ENCODE assay signal across 23 cellular contexts in the genomic region with DNA sequence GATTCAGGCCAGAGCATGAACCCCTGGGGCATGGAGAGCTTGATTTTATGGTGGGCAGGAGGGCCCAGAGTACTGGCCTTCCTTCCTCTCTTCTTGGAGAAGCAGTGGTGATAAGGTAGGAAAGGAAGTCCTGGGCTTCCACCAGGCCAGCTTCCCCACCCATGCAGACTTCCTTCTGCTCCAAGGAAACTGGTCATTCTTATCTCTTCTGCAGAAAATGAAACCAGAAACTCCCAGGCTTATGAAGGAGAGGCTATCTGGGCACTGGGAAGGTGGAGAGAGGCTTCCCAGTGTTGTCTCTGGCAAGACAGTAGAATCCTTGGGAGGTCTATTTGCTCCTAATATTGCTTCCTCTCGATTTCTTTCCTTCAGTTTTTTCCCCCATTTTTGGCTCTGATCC.
A peak's percentile ranks its signal among the peaks of the same experiment; 100 is the strongest.
DNase-seq lines count a peak whose midpoint lies in the region; ATAC-seq and TF ChIP-seq lines count a peak whose summit lies in the region.
"Had no signal": no experiment of that assay in that cellular context is flagged by ENCODE, and none has a peak within 500 bp of the region (broad histone marks: within the 10 kb centered on the region; RNA-seq: fewer than 3 reads in every experiment).

No MANE protein-coding gene starts in this region.

- H3K27ac ChIP-seq in right cardiac atrium (ENCODE audit: low read length) (no peak overlapping the region), dorsolateral prefrontal cortex (peak overlapping the region in 58 of 59 donors; percentile 6 to 91 (median 81))

- intact Hi-C loops in right cardiac atrium (cut with DNase I) (loop anchor here in 1 of 4 donors (10.0 kb wide), 1 partner anchor 47 kb away; no protein-coding TSS in a partner anchor), cardiac septum (cut with DNase I) (no loop called here), dorsolateral prefrontal cortex (cut with DNase I) (no loop called here)

- ATAC-seq in right cardiac atrium, result peak; percentile 77 to 93
- ATAC-seq: activated CD8-positive, alpha-beta memory T cell treated with anti-CD3 and anti-CD28 coated beads, Interleukin-2, amount 10 ng/mL, durations not matched to agents 7 days and 5 days had no signal

- H3K4me1 ChIP-seq in right cardiac atrium (ENCODE audit: control insufficient read depth, insufficient read depth, low read length), result peaks cover 14% of the 10 kb centered on the region

- no peaks in the 10 kb centered on the region for H3K27me3 ChIP-seq in right cardiac atrium (ENCODE audit: control insufficient read depth, insufficient read depth)
- no peaks in the 10 kb centered on the region for H3K27me3 ChIP-seq in dorsolateral prefrontal cortex

- peak overlapping the region; percentile 50 for H3K27ac Mint-ChIP-seq in osteocyte (ENCODE audit: unreplicated experiment)
- H3K27ac Mint-ChIP-seq: activated CD8-positive, alpha-beta memory T cell treated with anti-CD3 and anti-CD28 coated beads, Interleukin-2, amount 10 ng/mL, durations not matched to agents 7 days and 5 days; activated naive CD8-positive, alpha-beta T cell; activated T-helper 1 cell treated with anti-CD3 and anti-CD28 coated beads, Interleukin-12 subunit alpha, Interleukin-12 subunit beta, Interleukin-2, Interleukin-4 antibody, amounts not matched to agents 30 ng/mL and 10 ng/mL and 1 ng/mL, durations not matched to agents 14 hours and 24 hours and 36 hours; H9; stimulated activated naive CD8-positive, alpha-beta T cell treated with anti-CD3 and anti-CD28 coated beads, Interleukin-15, Interleukin-2, amounts not matched to agents 100 ng/mL and 50 ng/mL, for 24 hours had no signal

- no peaks in the 10 kb centered on the region for H3K27me3 Mint-ChIP-seq in osteocyte (ENCODE audit: unreplicated experiment)
- H3K27me3 Mint-ChIP-seq: activated naive CD8-positive, alpha-beta T cell; stimulated activated naive CD8-positive, alpha-beta T cell treated with anti-CD3 and anti-CD28 coated beads, Interleukin-15, Interleukin-2, amounts not matched to agents 100 ng/mL and 50 ng/mL, for 24 hours had no signal

- H3K9me3 Mint-ChIP-seq in osteocyte (ENCODE audit: unreplicated experiment), result peaks cover 13% of the 10 kb centered on the region
- H3K9me3 Mint-ChIP-seq: H9; stimulated activated naive CD8-positive, alpha-beta T cell treated with anti-CD3 and anti-CD28 coated beads, Interleukin-15, Interleukin-2, amounts not matched to agents 100 ng/mL and 50 ng/mL, for 24 hours had no signal

- DNase-seq in right cardiac atrium (no peak), cardiac septum (ENCODE audit: low spot score) (no peak), dorsolateral prefrontal cortex (no peak), osteocyte (ENCODE audit: extremely low spot score, unreplicated experiment) (no peak), NCI-H1092 treated with DMSO at 0.1 percent for 48 hours (lab: John Stamatoyannopoulos, UW) (no peak), NCI-H526 (lab: John Stamatoyannopoulos, UW) (no peak), activated gamma-delta T cell (lab: John Stamatoyannopoulos, UW) (no peak)
- no peak for DNase-seq in stimulated activated naive CD4-positive, alpha-beta T cell (lab: John Stamatoyannopoulos, UW)
- DNase-seq: activated CD4-positive, alpha-beta T cell treated with anti-CD3 and anti-CD28 coated beads for 48 hours; activated CD8-positive, alpha-beta memory T cell treated with anti-CD3 and anti-CD28 coated beads, Interleukin-2, amount 10 ng/mL, durations not matched to agents 7 days and 5 days; C1 segment of cervical spinal cord; H9; hippocampal formation; Kasumi-1; midbrain; NCI-H1105 treated with DMSO at 0.1 percent for 48 hours; NCI-H526 treated with DMSO at 0.1 percent for 48 hours; SHP77; stimulated activated CD4-positive, alpha-beta T cell treated with anti-CD3 and anti-CD28 coated beads, Interleukin-2, amount 100 ng/mL, for 48 hours had no signal

- TF ChIP-seq CTCF in dorsolateral prefrontal cortex (IDR thresholded peaks at IDR 0.05 in 54 of 56, conservative IDR thresholded peaks at IDR 0.05 in 2 of 56; ENCODE audit: low read depth in 1 of 56, partially characterized antibody in 56 of 56) (no peak), osteocyte (IDR thresholded peaks at IDR 0.05) (no peak)

- 17% methylated on average over 1 of the region's 1 CpG for WGBS in right cardiac atrium

- peaks cover 15% of the 10 kb centered on the region for H3K4me1 Mint-ChIP-seq in osteocyte (ENCODE audit: unreplicated experiment)
- H3K4me1 Mint-ChIP-seq: activated CD8-positive, alpha-beta memory T cell treated with anti-CD3 and anti-CD28 coated beads, Interleukin-2, amount 10 ng/mL, durations not matched to agents 7 days and 5 days had no signal

- no peaks in the 10 kb centered on the region for H3K9me3 ChIP-seq in right cardiac atrium (ENCODE audit: control insufficient read depth, low read length)

- H3K36me3 Mint-ChIP-seq in osteocyte (ENCODE audit: unreplicated experiment), result no peaks in the 10 kb centered on the region
- H3K36me3 Mint-ChIP-seq: activated CD8-positive, alpha-beta memory T cell treated with anti-CD3 and anti-CD28 coated beads, Interleukin-2, amount 10 ng/mL, durations not matched to agents 7 days and 5 days had no signal

- no peak overlapping the region for H3K4me3 Mint-ChIP-seq in osteocyte (ENCODE audit: unreplicated experiment)
- H3K4me3 Mint-ChIP-seq: activated CD8-positive, alpha-beta memory T cell treated with anti-CD3 and anti-CD28 coated beads, Interleukin-2, amount 10 ng/mL, durations not matched to agents 7 days and 5 days; activated naive CD8-positive, alpha-beta T cell; activated T-helper 1 cell treated with anti-CD3 and anti-CD28 coated beads, Interleukin-12 subunit alpha, Interleukin-12 subunit beta, Interleukin-2, Interleukin-4 antibody, amounts not matched to agents 30 ng/mL and 10 ng/mL and 1 ng/mL, durations not matched to agents 14 hours and 24 hours and 36 hours; H9; nephron; stimulated activated naive CD8-positive, alpha-beta T cell treated with anti-CD3 and anti-CD28 coated beads, Interleukin-15, Interleukin-2, amounts not matched to agents 100 ng/mL and 50 ng/mL, for 24 hours had no signal

- H3K4me3 ChIP-seq in right cardiac atrium (ENCODE audit: low read length), result no peak overlapping the region
- H3K4me3 ChIP-seq in dorsolateral prefrontal cortex, result peak overlapping the region in 10 of 59 donors; percentile 3 to 29 (median 16)
